Comparison of ENCODE assay signal across 9 cellular contexts in the genomic region with DNA sequence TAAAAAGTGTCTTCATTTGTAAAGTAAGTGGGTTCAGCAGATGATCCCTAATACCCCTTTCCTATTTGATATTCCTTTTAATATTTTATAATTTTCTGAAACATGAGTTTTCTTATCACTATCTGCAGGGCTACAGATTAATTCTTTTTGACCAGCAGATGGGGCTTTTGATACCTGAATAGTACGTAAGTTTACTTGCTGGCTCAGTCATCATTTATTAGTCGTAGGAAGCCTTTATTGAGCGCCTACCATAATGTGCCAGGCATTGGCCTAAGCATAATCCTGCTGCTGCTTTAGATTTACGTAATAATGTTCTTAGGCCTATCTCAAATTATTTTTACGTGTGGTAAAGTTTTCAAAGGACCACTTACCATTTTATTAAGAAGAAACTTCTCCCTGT. TPM values are rescaled to one million over a fixed set of nuclear protein-coding genes. Genes with fewer than 3 reads are reported as not detected.
DNase-seq lines count a peak whose midpoint lies in the region; ATAC-seq and TF ChIP-seq lines count a peak whose summit lies in the region.
"Had no signal": no experiment of that assay in that cellular context is flagged by ENCODE, and none has a peak within 500 bp of the region (broad histone marks: within the 10 kb centered on the region; RNA-seq: fewer than 3 reads in every experiment).

No MANE protein-coding gene starts in this region.

- DNase-seq in COLO829 (ENCODE audit: low spot score) = peak; percentile 37
- DNase-seq in HS-27A (ENCODE audit: low read depth) = peak; percentile 15
- peak; percentile 57 for DNase-seq in astrocyte of the hippocampus (ENCODE audit: low read depth, low spot score)
- no peak for DNase-seq in right lobe of liver
- no peak for DNase-seq in gastrocnemius medialis
- DNase-seq in NOMO-1 treated with dmso at 0.1 percent for 144 hours (lab: John Stamatoyannopoulos, UW; ENCODE audit: unreplicated experiment) = no peak
- no peak for DNase-seq in activated CD4-positive, CD25-positive, alpha-beta regulatory T cell treated with anti-CD3 and anti-CD28 coated beads, Interleukin-2, amount 50 U/mL, for 72 hours
- no peak for DNase-seq in uterus
- DNase-seq: Right ventricle myocardium superior had no signal

- TF ChIP-seq CTCF in right lobe of liver (IDR thresholded peaks at IDR 0.05) = peak; percentile 43 to 61 (median 53)
- peak in 2 of 5 experiments; percentile 29 to 31 for TF ChIP-seq CTCF in gastrocnemius medialis (IDR thresholded peaks at IDR 0.05 in 4 of 5, conservative IDR thresholded peaks at IDR 0.05 in 1 of 5)
- no peak for TF ChIP-seq CTCF in uterus (IDR thresholded peaks at IDR 0.05)

- no peaks in the 10 kb centered on the region for H3K27me3 ChIP-seq in right lobe of liver
- no peaks in the 10 kb centered on the region for H3K27me3 ChIP-seq in gastrocnemius medialis
- H3K27me3 ChIP-seq in uterus = no peaks in the 10 kb centered on the region

- in situ Hi-C loops in gastrocnemius medialis (cut with MboI; ENCODE audit: low sequenced_read_pairs in 4 of 4) = loop anchor here in 1 of 4 donors (25.0 kb wide), 1 partner anchor 729 kb away; no protein-coding TSS in a partner anchor

- TF ChIP-seq POLR2A in right lobe of liver (IDR thresholded peaks at IDR 0.05) (no peak), gastrocnemius medialis (IDR thresholded peaks at IDR 0.05) (no peak), uterus (IDR thresholded peaks at IDR 0.05) (no peak)

- no peaks in the 10 kb centered on the region for H3K9me3 ChIP-seq in right lobe of liver
- no peaks in the 10 kb centered on the region for H3K9me3 ChIP-seq in gastrocnemius medialis
- no peaks in the 10 kb centered on the region for H3K9me3 ChIP-seq in uterus

- intact Hi-C loops in right lobe of liver (cut with DNase I) = no loop called here
- intact Hi-C loops in gastrocnemius medialis (cut with DNase I; ENCODE audit: low total_unique reads) = loop anchor here (5.0 kb wide), 1 partner anchor 724 kb away; no protein-coding TSS in a partner anchor
- intact Hi-C loops in uterus (cut with DNase I; ENCODE audit: low total_unique reads) = no loop called here

- ATAC-seq in right lobe of liver (peak; percentile 84 to 95 (median 94)), gastrocnemius medialis (no peak)

- H3K4me1 ChIP-seq in right lobe of liver = peaks cover 0 to 7% (median 0%) of the 10 kb centered on the region in 4 donors
- H3K4me1 ChIP-seq in gastrocnemius medialis = no peaks in the 10 kb centered on the region
- no peaks in the 10 kb centered on the region for H3K4me1 ChIP-seq in uterus

- no peaks in the 10 kb centered on the region for H3K36me3 ChIP-seq in right lobe of liver
- peaks cover 0 to 1% of the 10 kb centered on the region in 2 donors for H3K36me3 ChIP-seq in gastrocnemius medialis
- no peaks in the 10 kb centered on the region for H3K36me3 ChIP-seq in uterus

- 10% methylated on average over 5 of the region's 5 CpGs for WGBS in right lobe of liver (ENCODE audit: insufficient coverage, low coverage, low lambda C conversion rate, missing lambda C conversion rate)

- H3K27ac ChIP-seq in right lobe of liver (no peak overlapping the region), gastrocnemius medialis (no peak overlapping the region), uterus (no peak overlapping the region)

- H3K4me3 ChIP-seq in right lobe of liver (no peak overlapping the region), gastrocnemius medialis (no peak overlapping the region), uterus (no peak overlapping the region)

RNA-seq across cellular contexts. Expression of gene OSTC, which starts 33.1 kb away (rescaled TPM):
- total RNA-seq in right lobe of liver (10 to 100 TPM; 66.8 to 86.4 (median 76.9) TPM), gastrocnemius medialis (10 to 100 TPM; 15.5 to 25.0 (median 23.2) TPM), uterus (100 to 1,000 TPM in 3 of 4 donors, 10 to 100 TPM in 1; 61.2 to 916 (median 293) TPM)

Comparison
In these comparisons a context has a peak if more than half of its experiments do, and no peak if none do; other contexts are left out.
1. DNase-seq: peak in COLO829 (single experiment), HS-27A (single experiment) and astrocyte of the hippocampus (single experiment); none in right lobe of liver (0 of 3), gastrocnemius medialis (0 of 2), NOMO-1 treated with dmso at 0.1 percent for 144 hours (single experiment), activated CD4-positive, CD25-positive, alpha-beta regulatory T cell treated with anti-CD3 and anti-CD28 coated beads, Interleukin-2, amount 50 U/mL, for 72 hours (single experiment) and uterus (0 of 2).
2. ATAC-seq: peak in right lobe of liver (4 of 4); none in gastrocnemius medialis (0 of 2).
3. CTCF ChIP-seq: peak in right lobe of liver (4 of 4); none in uterus (0 of 4).